18 cellular contexts compared by ENCODE assay signal in the genomic region with DNA sequence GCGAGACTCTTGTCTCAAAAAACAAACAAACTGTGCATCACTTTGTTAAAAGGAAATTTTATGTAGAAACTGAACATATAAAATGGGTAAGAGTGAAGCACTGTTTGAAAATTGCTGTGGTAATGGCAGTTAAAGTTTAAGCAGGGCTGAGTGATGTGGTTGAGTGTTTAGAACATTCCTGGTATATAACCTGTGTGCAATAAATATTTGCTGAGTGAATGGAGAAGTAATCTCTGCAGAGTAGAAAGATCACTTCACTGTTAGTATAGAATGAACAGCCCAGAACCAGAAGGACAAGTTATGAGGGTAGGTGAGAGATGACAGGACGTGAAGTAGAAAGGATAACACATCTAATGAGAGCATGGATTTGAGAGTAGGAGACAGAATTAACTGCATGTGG. TPM values are rescaled to one million over a fixed set of nuclear protein-coding genes. Genes with fewer than 3 reads are reported as not detected.
A peak's percentile ranks its signal among the peaks of the same experiment; 100 is the strongest.
DNase-seq lines count a peak whose midpoint lies in the region; ATAC-seq and TF ChIP-seq lines count a peak whose summit lies in the region.
"Had no signal": no experiment of that assay in that cellular context is flagged by ENCODE, and none has a peak within 500 bp of the region (broad histone marks: within the 10 kb centered on the region; RNA-seq: fewer than 3 reads in every experiment).

No MANE protein-coding gene starts in this region.

- H3K9me3 ChIP-seq in cardiac muscle cell (ENCODE audit: low read depth): no peaks in the 10 kb centered on the region
- no peaks in the 10 kb centered on the region for H3K9me3 ChIP-seq in lower lobe of right lung

- H3K9me3 Mint-ChIP-seq in brain: peaks cover 0 to 4% (median 0%) of the 10 kb centered on the region in 5 experiments
- H3K9me3 Mint-ChIP-seq: CD14-positive monocyte had no signal

- peaks cover 28% of the 10 kb centered on the region for H3K36me3 Mint-ChIP-seq in brain
- H3K36me3 Mint-ChIP-seq: CD14-positive monocyte had no signal

- no peak overlapping the region for H3K4me3 Mint-ChIP-seq in brain
- H3K4me3 Mint-ChIP-seq: CD14-positive monocyte, HFFc6 had no signal

- H3K27ac ChIP-seq in cardiac muscle cell (peak overlapping the region; percentile 59), lower lobe of right lung (no peak overlapping the region)

- no peaks in the 10 kb centered on the region for H3K27me3 ChIP-seq in cardiac muscle cell
- H3K27me3 ChIP-seq in lower lobe of right lung (ENCODE audit: low read depth): no peaks in the 10 kb centered on the region

- no peaks in the 10 kb centered on the region for H3K4me1 ChIP-seq in cardiac muscle cell (ENCODE audit: low read depth)
- no peaks in the 10 kb centered on the region for H3K4me1 ChIP-seq in lower lobe of right lung

- H3K4me3 ChIP-seq in cardiac muscle cell: no peak overlapping the region
- no peak overlapping the region for H3K4me3 ChIP-seq in lower lobe of right lung

- H3K36me3 ChIP-seq in cardiac muscle cell: no peaks in the 10 kb centered on the region
- H3K36me3 ChIP-seq in lower lobe of right lung: no peaks in the 10 kb centered on the region

- intact Hi-C loops in left ventricle myocardium superior (cut with micrococcal nuclease) (no loop called here), lower lobe of right lung (cut with DNase I) (no loop called here)

- ATAC-seq in left ventricle myocardium superior (no peak), lower lobe of right lung (peak; percentile 61 to 70), GM21529 (IDR thresholded peaks at IDR 0.05; ENCODE audit: unreplicated experiment) (no peak), HG02973 (IDR thresholded peaks at IDR 0.05; ENCODE audit: unreplicated experiment) (no peak), HG03439 (IDR thresholded peaks at IDR 0.05; ENCODE audit: unreplicated experiment) (no peak)

- H3K27me3 Mint-ChIP-seq in brain: no peaks in the 10 kb centered on the region

- peaks cover 30% of the 10 kb centered on the region for H3K4me1 Mint-ChIP-seq in brain
- H3K4me1 Mint-ChIP-seq: CD14-positive monocyte had no signal

- TF ChIP-seq CTCF in cardiac muscle cell (IDR thresholded peaks at IDR 0.05; ENCODE audit: low read depth, low read length) (no peak), brain (conservative IDR thresholded peaks at IDR 0.05) (no peak), lower lobe of right lung (IDR thresholded peaks at IDR 0.05) (no peak)

- peak overlapping the region in 4 of 5 experiments; percentile 2 to 25 (median 16) for H3K27ac Mint-ChIP-seq in brain
- H3K27ac Mint-ChIP-seq: CD14-positive monocyte, HFFc6 had no signal

- DNase-seq in cardiac muscle cell (ENCODE audit: low read depth in 1 of 2, low spot score in 1 of 2) (no peak), left ventricle myocardium superior (no peak), lower lobe of right lung (no peak), dermis blood vessel endothelial cell (no peak)
- DNase-seq: Calu3, DND-41, GDM1, HFFc6, Karpas-422, NCI-H1105 treated with DMSO at 0.1 percent for 48 hours, NCI-H187, NCI-H2171, SHP77 had no signal

RNA-seq across cellular contexts. Expression of a gene that starts 27.3 kb away (rescaled TPM):
- 17.3 and 32.3 TPM in 2 replicates for total RNA-seq in cardiac muscle cell
- 4.6 and 9.7 TPM in 2 replicates for polyA plus RNA-seq in cardiac muscle cell
- total RNA-seq in left ventricle myocardium superior: 7.1 TPM
- polyA plus RNA-seq in brain (ENCODE audit: insufficient read depth, low read depth, low replicate concordance): 6.8 TPM
- 10.9 TPM for total RNA-seq in lower lobe of right lung
- 0.05 and 0.17 TPM in 2 replicates for total RNA-seq in dermis blood vessel endothelial cell
- total RNA-seq: HFFc6 had no signal

Comparison
In these comparisons a context has a peak if more than half of its experiments do, and no peak if none do; other contexts are left out.
1. ATAC-seq: peak in lower lobe of right lung (2 of 2); none in left ventricle myocardium superior (single experiment), GM21529 (single experiment), HG02973 (single experiment) and HG03439 (single experiment).